Comparison of ENCODE assay signal across 23 cellular contexts in the genomic region with DNA sequence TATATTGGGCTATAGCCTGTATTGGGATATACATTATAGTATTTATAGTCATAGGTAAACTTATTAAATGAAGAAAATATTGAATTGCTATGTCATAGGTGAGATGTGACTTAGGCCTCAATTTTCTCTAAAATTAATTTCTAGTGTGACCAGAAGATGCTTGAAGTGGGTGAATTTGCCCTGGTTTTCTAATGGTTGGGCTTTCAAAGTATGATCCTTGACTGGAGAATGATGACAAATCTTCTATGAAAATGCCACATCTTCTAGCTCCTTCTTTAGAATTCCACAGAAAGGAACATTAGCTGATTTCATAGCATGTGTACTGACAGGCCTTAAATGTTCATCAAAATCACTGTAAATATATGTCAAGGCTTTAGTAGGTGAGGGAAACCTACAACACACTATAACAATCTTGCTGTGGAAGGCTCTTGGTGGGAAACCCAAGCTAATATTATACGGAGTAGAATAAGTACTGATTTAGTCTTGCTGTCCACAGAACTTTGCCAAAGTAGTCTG. TPM values are rescaled to one million over a fixed set of nuclear protein-coding genes. Genes with fewer than 3 reads are reported as not detected.
DNase-seq lines count a peak whose midpoint lies in the region; ATAC-seq and TF ChIP-seq lines count a peak whose summit lies in the region.
"Had no signal": no experiment of that assay in that cellular context is flagged by ENCODE, and none has a peak within 500 bp of the region (broad histone marks: within the 10 kb centered on the region; RNA-seq: fewer than 3 reads in every experiment).

No MANE protein-coding gene starts in this region.

- no peak overlapping the region for H3K4me2 ChIP-seq in fibroblast of lung (ENCODE audit: extremely low read depth, insufficient read depth, low read length)
- H3K4me2 ChIP-seq: PC-9 had no signal

- H3K9me3 ChIP-seq in fibroblast of lung (ENCODE audit: control insufficient read depth, insufficient read depth, low read depth, low read length), result no peaks in the 10 kb centered on the region
- H3K9me3 ChIP-seq in stomach, result no peaks in the 10 kb centered on the region
- H3K9me3 ChIP-seq in uterus, result no peaks in the 10 kb centered on the region

- H3K79me2 ChIP-seq in fibroblast of lung (ENCODE audit: control insufficient read depth, insufficient read depth, low read length), result no peaks in the 10 kb centered on the region

- H4K20me1 ChIP-seq in fibroblast of lung (ENCODE audit: control insufficient read depth, extremely low read depth, insufficient read depth, low read length), result no peaks in the 10 kb centered on the region

- H3K36me3 ChIP-seq in fibroblast of lung (ENCODE audit: control insufficient read depth, insufficient read depth, low read length), result no peaks in the 10 kb centered on the region
- H3K36me3 ChIP-seq in stomach, result no peaks in the 10 kb centered on the region
- H3K36me3 ChIP-seq in uterus, result no peaks in the 10 kb centered on the region

- no peak for TF ChIP-seq EP300 in stomach (IDR thresholded peaks at IDR 0.05)

- H3K4me1 ChIP-seq in fibroblast of lung (ENCODE audit: control insufficient read depth, extremely low read depth, insufficient read depth, low read length) (peaks cover 3% of the 10 kb centered on the region), stomach (peaks cover 0 to 44% (median 10%) of the 10 kb centered on the region in 4 donors), uterus (no peaks in the 10 kb centered on the region)

- WGBS in stomach, 5 donors, result 79 to 97% (median 85%) methylated on average over 1 of the region's 1 CpG

- ATAC-seq in GM18511 (IDR thresholded peaks at IDR 0.05; ENCODE audit: unreplicated experiment), result no peak
- ATAC-seq: SK-N-SH treated with all-trans-retinoic acid at 6 μM for 48 hours had no signal

- no peak for TF ChIP-seq POLR2A in stomach (IDR thresholded peaks at IDR 0.05)
- TF ChIP-seq POLR2A in uterus (IDR thresholded peaks at IDR 0.05), result no peak

- intact Hi-C loops in stomach (cut with DNase I; ENCODE audit: low total_unique reads), result no loop called here
- intact Hi-C loops in uterus (cut with DNase I; ENCODE audit: low total_unique reads), result no loop called here

- peak overlapping the region; percentile 12 for H2AFZ ChIP-seq in fibroblast of lung (ENCODE audit: low read length)
- H2AFZ ChIP-seq: PC-9 had no signal

- TF ChIP-seq CTCF in fibroblast of lung (conservative IDR thresholded peaks at IDR 0.05 in 1 of 2, IDR thresholded peaks at IDR 0.05 in 1 of 2; ENCODE audit: low read depth in 1 of 2, low read length in 2 of 2) (no peak), stomach (IDR thresholded peaks at IDR 0.05) (no peak), uterus (IDR thresholded peaks at IDR 0.05) (no peak)

- no peak overlapping the region for H3K9ac ChIP-seq in fibroblast of lung (ENCODE audit: insufficient read depth, low read length)

- H3K27me3 ChIP-seq in fibroblast of lung (ENCODE audit: control insufficient read depth, insufficient read depth, low read length) (no peaks in the 10 kb centered on the region), stomach (no peaks in the 10 kb centered on the region), uterus (no peaks in the 10 kb centered on the region)

- H3K4me3 ChIP-seq in fibroblast of lung (replicated peaks in 1 of 4; ENCODE audit: control extremely low read depth in 1 of 4, insufficient read depth in 1 of 4, low read depth in 3 of 4, low read length in 4 of 4) (no peak overlapping the region), stomach (no peak overlapping the region), uterus (no peak overlapping the region)
- H3K4me3 ChIP-seq: PC-9 had no signal

- H3K27ac ChIP-seq in fibroblast of lung (ENCODE audit: insufficient read depth, low read length), result no peak overlapping the region
- peak overlapping the region in 3 of 5 donors; percentile 11 to 45 (median 43) for H3K27ac ChIP-seq in stomach
- H3K27ac ChIP-seq in uterus, result peak overlapping the region; percentile 77 to 83
- H3K27ac ChIP-seq: C4-2B, PC-9, RWPE1 had no signal

- DNase-seq in LHCN-M2 (ENCODE audit: low read depth) (peak; percentile 37), fibroblast of lung (ENCODE audit: low read depth in 2 of 2) (no peak), stomach (no peak), uterus (no peak), retina (no peak), GM19240 (ENCODE audit: insufficient read length, low spot score) (no peak)
- DNase-seq: AML-193, DMS79, HCEC 1CT, KG1, MV-4-11, NCI-H1417, NCI-H187 treated with DMSO at 0.1 percent for 48 hours, NCI-H226, NCI-H524 treated with DMSO at 0.1 percent for 48 hours, SIG-M5 had no signal

RNA-seq across cellular contexts. Expression of gene ABI3BP, which starts 8.9 kb away (rescaled TPM):
- total RNA-seq in LHCN-M2 (2014; rRNA removed) (20.5 and 31.9 TPM in 2 replicates), fibroblast of lung (4.8 and 6.2 TPM in 2 replicates), stomach (100 to 1,000 TPM in 2 of 5 donors, 10 to 100 TPM in 2, 1 to 10 TPM in 1; 5.5 to 252 (median 97.7) TPM), uterus (100 to 1,000 TPM in 2 of 4 donors, 10 to 100 TPM in 2; 38.8 to 156 (median 89.2) TPM)
- 68.7 TPM for polyA plus RNA-seq in LHCN-M2 (2012)
- polyA plus RNA-seq in fibroblast of lung (17.5 and 62.9 TPM in 2 replicates), stomach (10 to 100 TPM in 1 of 3 donors, 1 to 10 TPM in 2; 1.5 to 13.4 (median 2.6) TPM)
- 15.6 and 80.4 TPM in 2 replicates for polyA plus RNA-seq in fibroblast of lung (2012)
- polyA minus RNA-seq in fibroblast of lung (ENCODE audit: low replicate concordance), result 11.1 and 15.2 TPM in 2 replicates
- total RNA-seq: G401, HT-29 had no signal
